ENCODE assay signal across 28 cellular contexts in the genomic region with DNA sequence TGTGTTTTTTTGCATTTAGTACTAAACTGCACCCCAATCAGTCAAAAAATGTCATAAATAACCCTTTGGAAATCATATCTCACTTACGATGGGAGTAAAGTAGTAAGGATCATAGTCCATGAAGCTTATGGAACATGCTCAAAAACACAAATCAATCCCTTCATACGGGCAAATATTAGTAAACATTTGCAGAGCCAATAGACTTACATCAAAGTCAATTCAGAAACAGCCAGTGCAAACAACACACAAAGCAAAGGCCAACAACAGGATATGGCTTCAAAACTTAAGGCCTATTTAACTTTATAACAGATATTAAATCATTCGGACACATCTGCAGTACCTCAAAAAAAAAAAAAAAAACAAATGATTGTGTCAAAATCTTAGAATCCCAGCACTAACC. TPM values are rescaled to one million over a fixed set of nuclear protein-coding genes. Genes with fewer than 3 reads are reported as not detected.
"Had no signal": no experiment of that assay in that cellular context is flagged by ENCODE, and none has a peak within 500 bp of the region (broad histone marks: within the 10 kb centered on the region; RNA-seq: fewer than 3 reads in every experiment).

No MANE protein-coding gene starts in this region.

- H3K4me1 Mint-ChIP-seq: nephron progenitor cell had no signal

- H3K27ac Mint-ChIP-seq: activated CD4-positive, alpha-beta memory T cell treated with anti-CD3 and anti-CD28 coated beads for 36 hours; activated CD4-positive, alpha-beta T cell treated with anti-CD3 and anti-CD28 coated beads, Interleukin-2, amount 10 ng/mL, durations not matched to agents 24 days and 14 days; activated naive CD4-positive, alpha-beta T cell treated with anti-CD3 and anti-CD28 coated beads, Interleukin-2, amount 10 ng/mL, durations not matched to agents 7 days and 5 days; activated naive CD8-positive, alpha-beta T cell treated with anti-CD3 and anti-CD28 coated beads, Interleukin-2, amount 10 ng/mL, durations not matched to agents 7 days and 5 days; activated T-cell treated with anti-CD3 and anti-CD28 coated beads, Interleukin-2, amount 50 U/mL, for 24 hours; mesothelial cell of epicardium; naive B cell; nephron progenitor cell; stimulated activated effector memory CD8-positive, alpha-beta T cell treated with anti-CD3 and anti-CD28 coated beads, Interleukin-12 subunit alpha, Interleukin-12 subunit beta, amount 100 ng/mL, for 72 hours; stimulated activated naive CD8-positive, alpha-beta T cell treated with anti-CD3 and anti-CD28 coated beads, Interleukin-15, Interleukin-2, amounts not matched to agents 100 ng/mL and 50 ng/mL, for 24 hours had no signal

- H3K36me3 Mint-ChIP-seq: activated CD4-positive, alpha-beta memory T cell treated with anti-CD3 and anti-CD28 coated beads for 36 hours; activated naive CD4-positive, alpha-beta T cell treated with anti-CD3 and anti-CD28 coated beads, Interleukin-2, amount 10 ng/mL, durations not matched to agents 7 days and 5 days; activated naive CD8-positive, alpha-beta T cell treated with anti-CD3 and anti-CD28 coated beads, Interleukin-2, amount 10 ng/mL, durations not matched to agents 7 days and 5 days; stimulated activated effector memory CD8-positive, alpha-beta T cell treated with anti-CD3 and anti-CD28 coated beads, Interleukin-12 subunit alpha, Interleukin-12 subunit beta, amount 100 ng/mL, for 72 hours had no signal

- H3K9me3 ChIP-seq: neutrophil, sigmoid colon, thoracic aorta had no signal

- H3K4me3 ChIP-seq: coronary artery, dorsolateral prefrontal cortex, hepatocyte, sigmoid colon, thoracic aorta had no signal

- H3K9me3 Mint-ChIP-seq: activated CD4-positive, alpha-beta memory T cell treated with anti-CD3 and anti-CD28 coated beads for 36 hours; activated CD4-positive, alpha-beta T cell treated with anti-CD3 and anti-CD28 coated beads, Interleukin-2, amount 10 ng/mL, durations not matched to agents 24 days and 14 days; activated naive CD4-positive, alpha-beta T cell treated with anti-CD3 and anti-CD28 coated beads, Interleukin-2, amount 10 ng/mL, durations not matched to agents 7 days and 5 days; activated naive CD8-positive, alpha-beta T cell treated with anti-CD3 and anti-CD28 coated beads, Interleukin-2, amount 10 ng/mL, durations not matched to agents 7 days and 5 days; activated T-cell treated with anti-CD3 and anti-CD28 coated beads, Interleukin-2, amount 50 U/mL, for 24 hours; mesothelial cell of epicardium; naive B cell; nephron progenitor cell; stimulated activated effector memory CD8-positive, alpha-beta T cell treated with anti-CD3 and anti-CD28 coated beads, Interleukin-12 subunit alpha, Interleukin-12 subunit beta, amount 100 ng/mL, for 72 hours; stimulated activated naive CD8-positive, alpha-beta T cell treated with anti-CD3 and anti-CD28 coated beads, Interleukin-15, Interleukin-2, amounts not matched to agents 100 ng/mL and 50 ng/mL, for 24 hours had no signal

- H3K36me3 ChIP-seq: brain microvascular endothelial cell, neutrophil, thoracic aorta had no signal

- ATAC-seq: stimulated activated effector memory CD8-positive, alpha-beta T cell treated with anti-CD3 and anti-CD28 coated beads, Interleukin-12 subunit alpha, Interleukin-12 subunit beta, amount 100 ng/mL, for 72 hours had no signal

- H3K4me3 Mint-ChIP-seq: activated CD4-positive, alpha-beta memory T cell treated with anti-CD3 and anti-CD28 coated beads for 36 hours; activated CD4-positive, alpha-beta T cell treated with anti-CD3 and anti-CD28 coated beads, Interleukin-2, amount 10 ng/mL, durations not matched to agents 24 days and 14 days; activated naive CD4-positive, alpha-beta T cell treated with anti-CD3 and anti-CD28 coated beads, Interleukin-2, amount 10 ng/mL, durations not matched to agents 7 days and 5 days; activated naive CD8-positive, alpha-beta T cell treated with anti-CD3 and anti-CD28 coated beads, Interleukin-2, amount 10 ng/mL, durations not matched to agents 7 days and 5 days; activated T-cell treated with anti-CD3 and anti-CD28 coated beads, Interleukin-2, amount 50 U/mL, for 24 hours; mesothelial cell of epicardium; naive B cell; nephron progenitor cell; stimulated activated effector memory CD8-positive, alpha-beta T cell treated with anti-CD3 and anti-CD28 coated beads, Interleukin-12 subunit alpha, Interleukin-12 subunit beta, amount 100 ng/mL, for 72 hours; stimulated activated naive CD8-positive, alpha-beta T cell treated with anti-CD3 and anti-CD28 coated beads, Interleukin-15, Interleukin-2, amounts not matched to agents 100 ng/mL and 50 ng/mL, for 24 hours had no signal

- DNase-seq: activated CD4-positive, alpha-beta memory T cell treated with anti-CD3 and anti-CD28 coated beads for 36 hours; activated CD4-positive, alpha-beta T cell treated with anti-CD3 and anti-CD28 coated beads, Interleukin-2, amount 10 ng/mL, durations not matched to agents 24 days and 14 days; activated CD4-positive, CD25-positive, alpha-beta regulatory T cell treated with anti-CD3 and anti-CD28 coated beads, Interleukin-2, amount 50 U/mL, for 72 hours; activated CD8-positive, alpha-beta memory T cell treated with anti-CD3 and anti-CD28 coated beads, Interleukin-2, amount 50 U/mL, for 48 hours; activated gamma-delta T cell; activated naive CD4-positive, alpha-beta T cell treated with anti-CD3 and anti-CD28 coated beads, Interleukin-2, amount 10 ng/mL, durations not matched to agents 7 days and 5 days; activated naive CD8-positive, alpha-beta T cell treated with anti-CD3 and anti-CD28 coated beads, Interleukin-2, amount 10 ng/mL, durations not matched to agents 7 days and 5 days; activated T-cell treated with anti-CD3 and anti-CD28 coated beads, Interleukin-2, amount 50 U/mL, for 24 hours; amniotic stem cell; brain microvascular endothelial cell; dorsolateral prefrontal cortex; effector memory CD4-positive, alpha-beta T cell; islet precursor cell; naive B cell; nephron progenitor cell; sigmoid colon; small intestine; stimulated activated CD4-positive, alpha-beta T cell treated with anti-CD3 and anti-CD28 coated beads, Interleukin-4, amount 100 ng/mL, for 24 hours; T1000; trophoblast cell; WERI-Rb-1 had no signal

- H3K27me3 Mint-ChIP-seq: activated naive CD4-positive, alpha-beta T cell treated with anti-CD3 and anti-CD28 coated beads, Interleukin-2, amount 10 ng/mL, durations not matched to agents 7 days and 5 days had no signal

- H3K27ac ChIP-seq: brain microvascular endothelial cell, coronary artery, dorsolateral prefrontal cortex, hepatocyte, neutrophil, sigmoid colon, thoracic aorta, WERI-Rb-1 had no signal

- H3K27me3 ChIP-seq: brain microvascular endothelial cell, dorsolateral prefrontal cortex, hepatocyte, neutrophil, sigmoid colon had no signal

RNA-seq across cellular contexts. Expression of a gene that starts 32.1 kb away (rescaled TPM):
- total RNA-seq: activated CD4-positive, alpha-beta T cell treated with anti-CD3 and anti-CD28 coated beads, Interleukin-2, amount 10 ng/mL, durations not matched to agents 24 days and 14 days had no signal
